ENCODE assay signal across 9 cellular contexts in the genomic region with DNA sequence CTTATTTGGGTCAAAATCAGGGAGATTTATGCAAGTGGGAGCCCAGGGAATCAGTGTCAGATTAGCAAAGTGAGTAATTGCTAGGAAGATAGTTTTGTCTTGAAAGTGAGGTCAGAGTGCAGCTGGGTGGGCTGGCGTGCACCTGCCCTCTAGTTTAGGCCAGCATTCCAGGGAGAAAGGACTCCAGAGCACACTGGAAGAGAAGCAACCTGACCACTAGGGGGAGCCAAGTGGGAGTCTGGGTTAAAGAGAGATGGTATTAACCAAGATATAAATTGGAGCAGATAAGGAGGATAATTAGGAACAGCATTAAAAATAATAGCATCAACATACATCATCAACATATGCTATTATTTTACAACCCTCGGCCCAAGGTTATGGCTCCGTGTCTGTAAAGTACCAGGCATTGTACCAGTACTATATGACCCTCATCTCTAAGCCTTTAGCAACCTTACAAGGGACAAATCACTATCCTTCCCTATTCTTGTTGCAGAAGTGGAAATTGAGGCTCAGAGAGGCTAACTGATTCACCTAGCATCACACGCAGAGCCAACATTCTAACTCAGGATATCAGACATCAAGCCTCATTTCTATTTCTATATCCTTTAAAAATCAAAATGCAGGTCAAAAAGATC. TPM values are rescaled to one million over a fixed set of nuclear protein-coding genes. Genes with fewer than 3 reads are reported as not detected.
A peak's percentile ranks its signal among the peaks of the same experiment; 100 is the strongest.
DNase-seq lines count a peak whose midpoint lies in the region; ATAC-seq and TF ChIP-seq lines count a peak whose summit lies in the region.
"Had no signal": no experiment of that assay in that cellular context is flagged by ENCODE, and none has a peak within 500 bp of the region (broad histone marks: within the 10 kb centered on the region; RNA-seq: fewer than 3 reads in every experiment).

No MANE protein-coding gene starts in this region.

- POLR2A ChIA-PET in Panc1 (lab: Charles Lee): no interaction called here

- ATAC-seq in Panc1 (peak; percentile 85; the same call in 1 of the 2 replicates), esophagus mucosa (peak; percentile 54)

- CTCF ChIA-PET in Panc1 (lab: Charles Lee): no interaction called here

- H3K9me3 ChIP-seq in Panc1 (ENCODE audit: control insufficient read depth, insufficient read depth, low read depth, low read length) (no peaks in the 10 kb centered on the region), spleen (no peaks in the 10 kb centered on the region)
- H3K9me3 ChIP-seq: BLaER1 treated with 17β-estradiol and CSF1 and Interleukin-3, amounts not matched to agents 10 nM and 100 nM had no signal

- no peak for TF ChIP-seq POLR2A in spleen (IDR thresholded peaks at IDR 0.05)

- H3K27me3 ChIP-seq in Panc1 (ENCODE audit: control insufficient read depth, insufficient read depth, low read length): no peaks in the 10 kb centered on the region
- peaks cover 0 to 43% (median 0%) of the 10 kb centered on the region in 7 donors for H3K27me3 ChIP-seq in spleen (replicated peaks in 1 of 7)
- H3K27me3 ChIP-seq: BLaER1 treated with 17β-estradiol and CSF1 and Interleukin-3, amounts not matched to agents 10 nM and 100 nM had no signal

- peak; percentile 87 for TF ChIP-seq CTCF in Panc1 (IDR thresholded peaks at IDR 0.05)
- TF ChIP-seq CTCF in spleen (IDR thresholded peaks at IDR 0.05 in 8 of 11, conservative IDR thresholded peaks at IDR 0.05 in 3 of 11): peak in 8 of 11 experiments; percentile 19 to 65 (median 54)

- DNase-seq in NCI-H2227 (lab: John Stamatoyannopoulos, UW; ENCODE audit: unreplicated experiment) (peak; percentile 60), NCI-H2227 treated with DMSO at 0.1 percent for 48 hours (lab: John Stamatoyannopoulos, UW) (no peak), HuH-7.5 (ENCODE audit: low spot score) (peak; percentile 45), Panc1 (ENCODE audit: low read depth, low spot score) (no peak), spleen (no peak), epidermal melanocyte (ENCODE audit: insufficient read length, low spot score) (no peak)
- DNase-seq in activated effector memory CD4-positive, alpha-beta T cell treated with anti-CD3 and anti-CD28 coated beads, Interleukin-2, amount 50 U/mL, for 16 hours: no peak

- H3K4me3 ChIP-seq in Panc1 (ENCODE audit: low read depth in 2 of 2, low read length in 2 of 2): no peak overlapping the region
- no peak overlapping the region for H3K4me3 ChIP-seq in spleen
- H3K4me3 ChIP-seq: BLaER1 treated with 17β-estradiol and CSF1 and Interleukin-3, amounts not matched to agents 10 nM and 100 nM had no signal

- intact Hi-C loops in Panc1 (cut with micrococcal nuclease; ENCODE audit: unreplicated experiment) (no loop called here), spleen (cut with DNase I; ENCODE audit: low total_unique reads) (no loop called here)

- no peaks in the 10 kb centered on the region for H3K36me3 ChIP-seq in Panc1 (ENCODE audit: control insufficient read depth, insufficient read depth, low read length)
- no peaks in the 10 kb centered on the region for H3K36me3 ChIP-seq in spleen
- H3K36me3 ChIP-seq: BLaER1 treated with 17β-estradiol and CSF1 and Interleukin-3, amounts not matched to agents 10 nM and 100 nM had no signal

- in situ Hi-C loops in Panc1 (cut with HindIII; ENCODE audit: low pct_unique_long_range_greater_than_20kb, low sequenced_read_pairs): no loop called here

- WGBS in spleen, 5 donors: 66 to 82% (median 70%) methylated on average over 4 of the region's 4 CpGs

- H3K4me1 ChIP-seq in Panc1 (ENCODE audit: control insufficient read depth, insufficient read depth, low read length) (no peaks in the 10 kb centered on the region), spleen (no peaks in the 10 kb centered on the region)
- H3K4me1 ChIP-seq: BLaER1 treated with 17β-estradiol and CSF1 and Interleukin-3, amounts not matched to agents 10 nM and 100 nM had no signal

- no TSS peak for BruUV-seq in Panc1 (replicated peaks; lab: Mats Ljungman, UMichigan)

- H3K27ac ChIP-seq in Panc1 (ENCODE audit: low read length) (no peak overlapping the region), spleen (no peak overlapping the region)
- H3K27ac ChIP-seq: BLaER1 treated with 17β-estradiol and CSF1 and Interleukin-3, amounts not matched to agents 10 nM and 100 nM had no signal

RNA-seq across cellular contexts. Expression of a gene that starts 57.8 kb away (rescaled TPM):
- 1.6 TPM for total RNA-seq in Panc1 (2021; ENCODE audit: unreplicated experiment)
- polyA plus RNA-seq in Panc1 (2012; ENCODE audit: insufficient read length): 1.5 TPM
- total RNA-seq in esophagus mucosa: 2.1 TPM
- 1 to 10 TPM; 2.0 to 7.3 (median 5.0) TPM for total RNA-seq in spleen
- polyA plus RNA-seq in spleen: 1 to 10 TPM; 1.9 to 2.6 (median 2.3) TPM

Comparison
In these comparisons a context has a peak if more than half of its experiments do, and no peak if none do; other contexts are left out.
1. DNase-seq: peak in NCI-H2227 (single experiment) and HuH-7.5 (single experiment); none in NCI-H2227 treated with DMSO at 0.1 percent for 48 hours (single experiment), Panc1 (single experiment), spleen (single experiment), epidermal melanocyte (single experiment) and activated effector memory CD4-positive, alpha-beta T cell treated with anti-CD3 and anti-CD28 coated beads, Interleukin-2, amount 50 U/mL, for 16 hours (single experiment).